In the genomic region with DNA sequence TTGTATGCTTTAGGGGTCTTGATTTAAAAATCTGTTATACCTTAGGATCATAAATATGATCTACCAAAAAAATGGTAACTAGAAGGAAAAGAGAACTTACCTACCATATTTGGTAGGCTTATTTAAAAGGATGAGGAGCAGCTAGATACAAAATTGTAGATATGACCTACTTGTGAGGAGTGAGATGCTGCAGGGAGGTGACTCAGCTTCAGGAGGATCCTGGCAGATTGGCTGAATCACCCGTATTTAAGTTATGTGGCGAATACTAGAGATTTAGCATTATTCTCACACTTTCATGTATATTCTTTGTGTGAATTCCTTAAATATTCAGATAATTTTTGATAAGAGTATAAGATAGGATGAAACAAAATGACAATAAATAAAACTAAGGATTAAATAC, we compare ENCODE assay signal across 22 cellular contexts.
"Had no signal": no experiment of that assay in that cellular context is flagged by ENCODE, and none has a peak within 500 bp of the region (broad histone marks: within the 10 kb centered on the region; RNA-seq: fewer than 3 reads in every experiment).

No MANE protein-coding gene starts in this region.

- H3K27ac ChIP-seq: coronary artery, esophagus muscularis mucosa, foreskin keratinocyte, gastroesophageal sphincter, heart right ventricle, neutrophil, prostate gland, sigmoid colon, stomach, thoracic aorta, tibial nerve, upper lobe of left lung had no signal

- DNase-seq: dermis blood vessel endothelial cell; effector memory CD4-positive, alpha-beta T cell; foreskin keratinocyte; heart right ventricle; immature natural killer cell; mesenchymal stem cell; mucosa of descending colon; naive B cell; right cardiac atrium; sigmoid colon; stimulated activated CD4-positive, alpha-beta T cell treated with anti-CD3 and anti-CD28 coated beads, Interleukin-2, amount 100 ng/mL, for 24 hours; stimulated activated CD4-positive, alpha-beta T cell treated with anti-CD3 and anti-CD28 coated beads, Interleukin-4, amount 100 ng/mL, for 24 hours; stimulated activated naive CD4-positive, alpha-beta T cell treated with Interleukin-2 at 50 U/mL for 16 hours; stomach; upper lobe of left lung had no signal
